In genomic region chr6:7920425-7920824, GRCh38 we compare ENCODE assay signal across 27 cellular contexts. TPM values are rescaled to one million over a fixed set of nuclear protein-coding genes. Genes with fewer than 3 reads are reported as not detected.
A peak's percentile ranks its signal among the peaks of the same experiment; 100 is the strongest.
DNase-seq lines count a peak whose midpoint lies in the region; ATAC-seq and TF ChIP-seq lines count a peak whose summit lies in the region.
"Had no signal": no experiment of that assay in that cellular context is flagged by ENCODE, and none has a peak within 500 bp of the region (broad histone marks: within the 10 kb centered on the region; RNA-seq: fewer than 3 reads in every experiment).

No MANE protein-coding gene starts in this region.

- no peaks in the 10 kb centered on the region for H3K79me2 ChIP-seq in HCT116 (ENCODE audit: insufficient read depth, low read length)
- no peaks in the 10 kb centered on the region for H3K79me2 ChIP-seq in PC-3 (ENCODE audit: low read length)
- H3K79me2 ChIP-seq: hepatocyte, parathyroid adenoma had no signal

- intact Hi-C loops in activated CD4-positive, alpha-beta memory T cell treated with anti-CD3 and anti-CD28 coated beads for 36 hours (cut with micrococcal nuclease) = no loop called here
- intact Hi-C loops in HCT116 (cut with micrococcal nuclease) = no loop called here
- intact Hi-C loops in PC-3 (cut with micrococcal nuclease) = no loop called here

- H4K20me1 ChIP-seq in HCT116 (ENCODE audit: insufficient read depth) (no peaks in the 10 kb centered on the region), PC-3 (ENCODE audit: low read length) (no peaks in the 10 kb centered on the region)

- H3K4me1 ChIP-seq in HCT116 (ENCODE audit: control insufficient read depth in 1 of 2, insufficient read depth in 2 of 2, low read length in 2 of 2) (peaks cover 15 to 20% of the 10 kb centered on the region in 2 experiments), PC-3 (ENCODE audit: insufficient read depth, low read length) (peaks cover 20% of the 10 kb centered on the region)
- H3K4me1 ChIP-seq: gastroesophageal sphincter, parathyroid adenoma, Peyer's patch, right atrium auricular region, thyroid gland had no signal

- peaks cover under 1% of the 10 kb centered on the region for H3K36me3 Mint-ChIP-seq in activated CD4-positive, alpha-beta memory T cell treated with anti-CD3 and anti-CD28 coated beads for 36 hours
- H3K36me3 Mint-ChIP-seq in activated CD4-positive, alpha-beta memory T cell treated with anti-CD3 and anti-CD28 coated beads, Interleukin-2, amount 10 ng/mL, durations not matched to agents 7 days and 5 days (ENCODE audit: low read depth) = no peaks in the 10 kb centered on the region
- H3K36me3 Mint-ChIP-seq: CD4-positive, alpha-beta memory T cell had no signal

- H2AFZ ChIP-seq in HCT116 (ENCODE audit: low read depth, low read length, poor library complexity, severe bottlenecking) (no peak overlapping the region), PC-3 (ENCODE audit: low read length) (no peak overlapping the region)
- H2AFZ ChIP-seq: hepatocyte, parathyroid adenoma had no signal

- ATAC-seq in HCT116 (peak; percentile 59), PC-3 (peak; percentile 48), esophagus mucosa (peak; percentile 61)
- ATAC-seq: gastroesophageal sphincter; stimulated activated naive B cell treated with anti-CD40 and anti-IgM and Interleukin-4, amounts not matched to agents 10 μg/mL and 1 μg/mL and 100 μg/mL, for 72 hours had no signal

- H3K9me2 ChIP-seq in HCT116 (ENCODE audit: insufficient read depth) (no peaks in the 10 kb centered on the region), PC-3 (replicated peaks; ENCODE audit: low read length) (no peaks in the 10 kb centered on the region)

- peaks cover 5% of the 10 kb centered on the region for H3K27me3 Mint-ChIP-seq in activated CD4-positive, alpha-beta memory T cell treated with anti-CD3 and anti-CD28 coated beads for 36 hours
- peaks cover 4% of the 10 kb centered on the region for H3K27me3 Mint-ChIP-seq in activated CD4-positive, alpha-beta memory T cell treated with anti-CD3 and anti-CD28 coated beads, Interleukin-2, amount 10 ng/mL, durations not matched to agents 7 days and 5 days

- no peak overlapping the region for H3K9ac ChIP-seq in HCT116 (ENCODE audit: low read length)
- H3K9ac ChIP-seq in PC-3 (ENCODE audit: low read length) = no peak overlapping the region
- H3K9ac ChIP-seq: parathyroid adenoma had no signal

- RAD21 ChIA-PET in HCT116 (lab: Charles Lee; ENCODE audit: low non-redundant PET in 1 of 2, low total read pairs in 2 of 2, uncharacterized antibody in 2 of 2, unreplicated experiment in 2 of 2) = no interaction called here

- CTCF ChIA-PET in activated CD4-positive, alpha-beta memory T cell treated with anti-CD3 and anti-CD28 coated beads for 36 hours (lab: Charles Lee) = no interaction called here
- CTCF ChIA-PET in activated CD4-positive, alpha-beta memory T cell treated with anti-CD3 and anti-CD28 coated beads, Interleukin-2, amount 10 ng/mL, durations not matched to agents 7 days and 5 days (lab: Charles Lee) = no interaction called here
- CTCF ChIA-PET in HCT116 (lab: Charles Lee) = no interaction called here
- CTCF ChIA-PET in PC-3 (lab: Charles Lee) = no interaction called here

- H3K4me2 ChIP-seq in HCT116 (ENCODE audit: low read length) = peak overlapping the region; percentile 61
- peak overlapping the region; percentile 64 for H3K4me2 ChIP-seq in PC-3 (ENCODE audit: low read length)
- H3K4me2 ChIP-seq: hepatocyte had no signal

- H3K9me3 ChIP-seq in HCT116 (ENCODE audit: control insufficient read depth in 1 of 2, insufficient read depth in 1 of 2, low read depth in 1 of 2, low read length in 2 of 2) = no peaks in the 10 kb centered on the region
- no peaks in the 10 kb centered on the region for H3K9me3 ChIP-seq in PC-3 (ENCODE audit: low read length)
- H3K9me3 ChIP-seq: Peyer's patch, SJSA1, thyroid gland had no signal

- no peaks in the 10 kb centered on the region for H3F3A ChIP-seq in PC-3 (ENCODE audit: low read length, unreplicated experiment)

- no peak overlapping the region for H3K4me3 ChIP-seq in HCT116 (replicated peaks in 1 of 2; ENCODE audit: low read depth in 1 of 2, low read length in 2 of 2)
- H3K4me3 ChIP-seq in PC-3 (ENCODE audit: low read length) = no peak overlapping the region
- H3K4me3 ChIP-seq: coronary artery, gastroesophageal sphincter, hepatocyte, Peyer's patch, right atrium auricular region, SJSA1, spleen, thyroid gland had no signal

- H3K4me3 Mint-ChIP-seq in activated CD4-positive, alpha-beta memory T cell treated with anti-CD3 and anti-CD28 coated beads for 36 hours = no peak overlapping the region
- no peak overlapping the region for H3K4me3 Mint-ChIP-seq in activated CD4-positive, alpha-beta memory T cell treated with anti-CD3 and anti-CD28 coated beads, Interleukin-2, amount 10 ng/mL, durations not matched to agents 7 days and 5 days
- H3K4me3 Mint-ChIP-seq: activated naive CD4-positive, alpha-beta T cell treated with anti-CD3 and anti-CD28 coated beads, Interleukin-2, amount 50 U/mL, for 24 hours; CD4-positive, alpha-beta memory T cell; neural crest cell; stimulated activated naive B cell treated with anti-CD40 and anti-IgM and Interleukin-4, amounts not matched to agents 10 μg/mL and 1 μg/mL and 100 μg/mL, for 72 hours; T-helper 1 cell treated with Interleukin-12 subunit alpha and Interleukin-12 subunit beta and Interleukin-4 antibody, amounts not matched to agents 30 μg/mL and 1 μg/mL, for 36 hours had no signal

- peaks cover 8% of the 10 kb centered on the region; the same call in 1 of the 2 replicates for H3K27me3 ChIP-seq in HCT116 (ENCODE audit: insufficient read depth, low read length)
- H3K27me3 ChIP-seq in PC-3 (ENCODE audit: low read length) = no peaks in the 10 kb centered on the region
- H3K27me3 ChIP-seq: hepatocyte, Peyer's patch, right atrium auricular region, SJSA1, spleen, thyroid gland had no signal

- TF ChIP-seq RAD21 in HCT116 (IDR thresholded peaks at IDR 0.05; ENCODE audit: low read depth) = no peak

- POLR2A ChIA-PET in activated CD4-positive, alpha-beta memory T cell treated with anti-CD3 and anti-CD28 coated beads for 36 hours (lab: Charles Lee) = no interaction called here
- POLR2A ChIA-PET in activated CD4-positive, alpha-beta memory T cell treated with anti-CD3 and anti-CD28 coated beads, Interleukin-2, amount 10 ng/mL, durations not matched to agents 7 days and 5 days (lab: Charles Lee) = no interaction called here
- POLR2A ChIA-PET in HCT116 (lab: Charles Lee) = no interaction called here
- POLR2A ChIA-PET in PC-3 (lab: Charles Lee; ENCODE audit: unreplicated experiment) = no interaction called here

- no peaks in the 10 kb centered on the region for H3K4me1 Mint-ChIP-seq in activated CD4-positive, alpha-beta memory T cell treated with anti-CD3 and anti-CD28 coated beads for 36 hours (ENCODE audit: low read depth)
- no peaks in the 10 kb centered on the region for H3K4me1 Mint-ChIP-seq in activated CD4-positive, alpha-beta memory T cell treated with anti-CD3 and anti-CD28 coated beads, Interleukin-2, amount 10 ng/mL, durations not matched to agents 7 days and 5 days
- H3K4me1 Mint-ChIP-seq: activated naive CD4-positive, alpha-beta T cell treated with anti-CD3 and anti-CD28 coated beads, Interleukin-2, amount 50 U/mL, for 24 hours; CD4-positive, alpha-beta memory T cell; neural crest cell had no signal

- peak; percentile 44 for DNase-seq in activated CD4-positive, alpha-beta memory T cell treated with anti-CD3 and anti-CD28 coated beads for 36 hours
- no peak for DNase-seq in activated CD4-positive, alpha-beta memory T cell treated with anti-CD3 and anti-CD28 coated beads, Interleukin-2, amount 10 ng/mL, durations not matched to agents 7 days and 5 days
- DNase-seq in HCT116 (ENCODE audit: low read depth, low spot score) = no peak
- DNase-seq in PC-3 = peak; percentile 74
- no peak for DNase-seq in SKM-1 treated with dmso at 0.1 percent for 144 hours (lab: John Stamatoyannopoulos, UW; ENCODE audit: unreplicated experiment)
- DNase-seq in SIG-M5 (lab: John Stamatoyannopoulos, UW) = no peak
- DNase-seq in substantia nigra (lab: John Stamatoyannopoulos, UW) = no peak
- DNase-seq: aorta; DMS 273 treated with DMSO at 0.1 percent for 48 hours; left colon; NCI-H146; NK-92 treated with Interleukin-12 subunit alpha and Interleukin-12 subunit beta, amount 100 ng/mL, for 24 hours; spleen; stimulated activated naive B cell treated with anti-CD40 and anti-IgM and Interleukin-4, amounts not matched to agents 10 μg/mL and 1 μg/mL and 100 μg/mL, for 72 hours; thyroid gland had no signal

- no peak overlapping the region for H3K27ac Mint-ChIP-seq in activated CD4-positive, alpha-beta memory T cell treated with anti-CD3 and anti-CD28 coated beads for 36 hours
- no peak overlapping the region for H3K27ac Mint-ChIP-seq in activated CD4-positive, alpha-beta memory T cell treated with anti-CD3 and anti-CD28 coated beads, Interleukin-2, amount 10 ng/mL, durations not matched to agents 7 days and 5 days
- H3K27ac Mint-ChIP-seq: activated naive CD4-positive, alpha-beta T cell treated with anti-CD3 and anti-CD28 coated beads, Interleukin-2, amount 50 U/mL, for 24 hours; CD4-positive, alpha-beta memory T cell; stimulated activated naive B cell treated with anti-CD40 and anti-IgM and Interleukin-4, amounts not matched to agents 10 μg/mL and 1 μg/mL and 100 μg/mL, for 72 hours; T-helper 1 cell treated with Interleukin-12 subunit alpha and Interleukin-12 subunit beta and Interleukin-4 antibody, amounts not matched to agents 30 μg/mL and 1 μg/mL, for 36 hours had no signal

- H3K27ac ChIP-seq in HCT116 (ENCODE audit: low read depth, low read length) (no peak overlapping the region), PC-3 (ENCODE audit: low read length) (peak overlapping the region; percentile 40), substantia nigra (ENCODE audit: low read depth, low read length, poor library complexity, severe bottlenecking) (no peak overlapping the region)
- H3K27ac ChIP-seq: coronary artery, gastroesophageal sphincter, hepatocyte, parathyroid adenoma, Peyer's patch, right atrium auricular region, SJSA1, spleen, thyroid gland had no signal

- H3K9me3 Mint-ChIP-seq in activated CD4-positive, alpha-beta memory T cell treated with anti-CD3 and anti-CD28 coated beads for 36 hours = peaks cover 11% of the 10 kb centered on the region
- H3K9me3 Mint-ChIP-seq in activated CD4-positive, alpha-beta memory T cell treated with anti-CD3 and anti-CD28 coated beads, Interleukin-2, amount 10 ng/mL, durations not matched to agents 7 days and 5 days = no peaks in the 10 kb centered on the region

- BruUV-seq in HCT116 (replicated peaks; lab: Mats Ljungman, UMichigan) (no TSS peak), PC-3 (replicated peaks; lab: Mats Ljungman, UMichigan) (no TSS peak)

- TF ChIP-seq CTCF in HCT116 (IDR thresholded peaks at IDR 0.05 in 2 of 3, conservative IDR thresholded peaks at IDR 0.05 in 1 of 3; ENCODE audit: borderline replicate concordance in 1 of 3, insufficient read depth in 1 of 3, low read depth in 2 of 3, low read length in 2 of 3) = no peak
- TF ChIP-seq CTCF in PC-3 (conservative IDR thresholded peaks at IDR 0.05; ENCODE audit: low read depth, low read length) = no peak

- no peak for TF ChIP-seq POLR2A in HCT116 (IDR thresholded peaks at IDR 0.05; ENCODE audit: borderline replicate concordance, extremely low read depth, insufficient read depth, insufficient read length)

- H3K36me3 ChIP-seq in HCT116 (ENCODE audit: control insufficient read depth in 1 of 2, insufficient read depth in 2 of 2, low read length in 2 of 2) (no peaks in the 10 kb centered on the region), PC-3 (ENCODE audit: low read depth, low read length) (no peaks in the 10 kb centered on the region)
- H3K36me3 ChIP-seq: gastroesophageal sphincter, Peyer's patch, right atrium auricular region, SJSA1, spleen, thyroid gland had no signal

RNA-seq across cellular contexts. Expression of gene TXNDC5, which starts 9.8 kb away (rescaled TPM):
- 10 to 100 TPM; 59.6 to 64.5 TPM for total RNA-seq in activated CD4-positive, alpha-beta memory T cell treated with anti-CD3 and anti-CD28 coated beads for 36 hours
- 10 to 100 TPM; 39.1 to 39.8 TPM for total RNA-seq in activated CD4-positive, alpha-beta memory T cell treated with anti-CD3 and anti-CD28 coated beads, Interleukin-2, amount 10 ng/mL, durations not matched to agents 7 days and 5 days
- 162 TPM for total RNA-seq in HCT116 (2021; ENCODE audit: unreplicated experiment)
- 168 and 170 TPM in 2 replicates for polyA plus RNA-seq in HCT116 (2012)
- total RNA-seq in PC-3 (2014; rRNA removed) = 218 and 221 TPM in 2 replicates
- 73.5 TPM for total RNA-seq in esophagus mucosa

Comparison
In these comparisons a context has a peak if more than half of its experiments do, and no peak if none do; other contexts are left out.
1. DNase-seq: peak in activated CD4-positive, alpha-beta memory T cell treated with anti-CD3 and anti-CD28 coated beads for 36 hours (single experiment) and PC-3 (single experiment); none in activated CD4-positive, alpha-beta memory T cell treated with anti-CD3 and anti-CD28 coated beads, Interleukin-2, amount 10 ng/mL, durations not matched to agents 7 days and 5 days (single experiment), HCT116 (single experiment), SKM-1 treated with dmso at 0.1 percent for 144 hours (single experiment), SIG-M5 (single experiment) and substantia nigra (0 of 49).
2. Peak in every context shown above with its lines, with median percentiles within 50 percentile points of each other: ATAC-seq.